In genomic region chr7:115297651-115298050, GRCh38 we compare ENCODE assay signal across 11 cellular contexts.
DNase-seq lines count a peak whose midpoint lies in the region; ATAC-seq and TF ChIP-seq lines count a peak whose summit lies in the region.
"Had no signal": no experiment of that assay in that cellular context is flagged by ENCODE, and none has a peak within 500 bp of the region (broad histone marks: within the 10 kb centered on the region; RNA-seq: fewer than 3 reads in every experiment).

No MANE protein-coding gene starts in this region.

- H4K8ac ChIP-seq in mesenchymal stem cell (ENCODE audit: low read length): no peak overlapping the region

- H3K9me3 Mint-ChIP-seq in Calu3 (ENCODE audit: low read depth, unreplicated experiment): peaks cover under 1% of the 10 kb centered on the region

- DNase-seq in Calu3 (peak; percentile 78), M059J (ENCODE audit: low read depth) (peak; percentile 2), cardiac fibroblast (ENCODE audit: low read depth in 2 of 2) (peak; percentile 52 to 72), mesenchymal stem cell (peak; percentile 53), NCI-H748 (lab: John Stamatoyannopoulos, UW; ENCODE audit: unreplicated experiment) (no peak), activated gamma-delta T cell (lab: John Stamatoyannopoulos, UW) (no peak)
- no peak for DNase-seq in activated T-cell treated with anti-CD3 and anti-CD28 coated beads, Interleukin-2, amount 50 U/mL, for 48 hours
- DNase-seq: COR-L47, NCI-H146 had no signal

- H2BK12ac ChIP-seq in mesenchymal stem cell (ENCODE audit: low read length in 2 of 2): peak overlapping the region in 1 of 2 experiments; percentile 3

- H3K4me1 Mint-ChIP-seq in Calu3 (ENCODE audit: low read depth, unreplicated experiment): peaks cover 29% of the 10 kb centered on the region

- H3K36me3 Mint-ChIP-seq in Calu3 (ENCODE audit: insufficient read depth, unreplicated experiment): no peaks in the 10 kb centered on the region

- H3K27ac ChIP-seq in mesenchymal stem cell (ENCODE audit: low read length, poor library complexity, severe bottlenecking): no peak overlapping the region
- H3K27ac ChIP-seq: cardiac muscle cell had no signal

- no peak overlapping the region for H2BK15ac ChIP-seq in mesenchymal stem cell (ENCODE audit: low read depth, poor library complexity, severe bottlenecking)

- H3K4me3 Mint-ChIP-seq in Calu3 (ENCODE audit: low read depth, unreplicated experiment): no peak overlapping the region

- H3K4me1 ChIP-seq in mesenchymal stem cell (ENCODE audit: control insufficient read depth, insufficient read depth, low read depth, low read length): no peaks in the 10 kb centered on the region

- H3K9me3 ChIP-seq in mesenchymal stem cell (ENCODE audit: control insufficient read depth, low read length): no peaks in the 10 kb centered on the region

- H2AK5ac ChIP-seq in mesenchymal stem cell (ENCODE audit: low read length, severe bottlenecking): no peak overlapping the region

- no peak overlapping the region for H3K27ac Mint-ChIP-seq in Calu3 (ENCODE audit: unreplicated experiment)

- no peak overlapping the region for H4K91ac ChIP-seq in mesenchymal stem cell (ENCODE audit: low read length)

- no peak for TF ChIP-seq CTCF in Calu3 (IDR thresholded peaks at IDR 0.05; ENCODE audit: unreplicated experiment)
- TF ChIP-seq CTCF in cardiac fibroblast (IDR thresholded peaks at IDR 0.05; ENCODE audit: low read depth, low read length): no peak

- no peak overlapping the region for H2BK120ac ChIP-seq in mesenchymal stem cell (ENCODE audit: low read depth, low read length)

- no peak overlapping the region for H3K18ac ChIP-seq in mesenchymal stem cell (ENCODE audit: low read depth in 1 of 2, low read length in 2 of 2)

- BruUV-seq in Calu3 (replicated peaks; lab: Mats Ljungman, UMichigan): no TSS peak

- H3K9ac ChIP-seq in mesenchymal stem cell (ENCODE audit: low read length): no peak overlapping the region

- H3K23ac ChIP-seq in mesenchymal stem cell (ENCODE audit: low read length in 2 of 2): no peak overlapping the region

- no peak overlapping the region for H3K14ac ChIP-seq in mesenchymal stem cell (ENCODE audit: low read length in 2 of 2)

- H3K27me3 ChIP-seq in mesenchymal stem cell (ENCODE audit: control insufficient read depth in 1 of 2, insufficient read depth in 1 of 2, low read length in 2 of 2): no peaks in the 10 kb centered on the region
- H3K27me3 ChIP-seq: cardiac muscle cell had no signal

- H3K36me3 ChIP-seq in mesenchymal stem cell (ENCODE audit: control insufficient read depth in 1 of 2, insufficient read depth in 2 of 2, low read depth in 1 of 2, low read length in 2 of 2): no peaks in the 10 kb centered on the region
- H3K36me3 ChIP-seq: cardiac muscle cell had no signal

- H3K4me3 ChIP-seq in cardiac fibroblast (replicated peaks in 1 of 2; ENCODE audit: low read depth in 2 of 2, low read length in 2 of 2) (no peak overlapping the region), mesenchymal stem cell (ENCODE audit: insufficient read depth in 1 of 2, low read depth in 1 of 2, low read length in 2 of 2) (no peak overlapping the region)
- H3K4me3 ChIP-seq: cardiac muscle cell had no signal

- no peak overlapping the region for H2BK5ac ChIP-seq in mesenchymal stem cell (ENCODE audit: low read depth, low read length, poor library complexity, severe bottlenecking)

- H3K27me3 Mint-ChIP-seq in Calu3 (ENCODE audit: unreplicated experiment): no peaks in the 10 kb centered on the region

- CTCF ChIA-PET in Calu3 (lab: Charles Lee): interaction anchor here (0.6 to 1.0 kb wide), 2 partner anchors 8 to 313 kb away, joined by 3 read pairs; no protein-coding TSS in a partner anchor

- H3K4ac ChIP-seq in mesenchymal stem cell (ENCODE audit: low read depth in 1 of 2, low read length in 2 of 2): peak overlapping the region in 1 of 2 experiments; percentile 20

- ATAC-seq in GM19452 (IDR thresholded peaks at IDR 0.05; ENCODE audit: unreplicated experiment): no peak

- intact Hi-C loops in Calu3 (cut with micrococcal nuclease; ENCODE audit: unreplicated experiment): no loop called here

- H3K4me2 ChIP-seq in mesenchymal stem cell (ENCODE audit: low read length, poor library complexity, severe bottlenecking): no peak overlapping the region

- no peaks in the 10 kb centered on the region for H3K79me1 ChIP-seq in mesenchymal stem cell (replicated peaks; ENCODE audit: low read length, poor library complexity, severe bottlenecking)

- no peak overlapping the region for H2AFZ ChIP-seq in mesenchymal stem cell (ENCODE audit: low read depth, low read length)

Comparison
In these comparisons a context has a peak if more than half of its experiments do, and no peak if none do; other contexts are left out.
1. DNase-seq: peak in Calu3 (single experiment), M059J (single experiment), cardiac fibroblast (2 of 2) and mesenchymal stem cell (single experiment); none in NCI-H748 (single experiment), activated T-cell treated with anti-CD3 and anti-CD28 coated beads, Interleukin-2, amount 50 U/mL, for 48 hours (0 of 2) and activated gamma-delta T cell (single experiment).